Comparison of ENCODE assay signal across 27 cellular contexts in the genomic region with DNA sequence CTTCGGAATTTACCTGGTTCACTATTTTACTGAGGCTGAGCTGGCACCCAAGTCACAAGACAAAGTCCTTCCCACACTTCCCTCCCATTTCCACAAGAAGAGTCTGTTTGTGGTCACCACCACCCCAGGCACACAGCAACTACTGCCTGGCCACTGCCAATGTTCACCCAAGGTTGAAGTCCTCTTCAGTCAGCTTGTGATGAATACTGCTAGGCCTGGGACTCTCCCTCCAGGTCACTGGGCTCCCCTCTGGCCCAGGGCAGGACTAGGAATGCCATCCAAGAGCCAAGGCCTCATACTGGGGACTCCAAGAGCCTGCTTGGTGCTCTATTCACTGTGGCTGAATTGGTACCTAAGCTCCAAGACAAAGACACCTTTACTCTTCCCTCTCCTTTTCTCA.
"Had no signal": no experiment of that assay in that cellular context is flagged by ENCODE, and none has a peak within 500 bp of the region (broad histone marks: within the 10 kb centered on the region; RNA-seq: fewer than 3 reads in every experiment).

No MANE protein-coding gene starts in this region.

- H3K4me1 ChIP-seq: colonic mucosa, psoas muscle, sigmoid colon, vagina had no signal

- FAIRE-seq: endometrium, frontal cortex had no signal

- H3K4me3 Mint-ChIP-seq: immature natural killer cell; nephron progenitor cell; stimulated activated naive B cell treated with anti-CD40 and anti-IgM and Interleukin-4, amounts not matched to agents 10 μg/mL and 1 μg/mL and 100 μg/mL, for 72 hours had no signal

- H3K27ac Mint-ChIP-seq: immature natural killer cell; nephron progenitor cell; stimulated activated naive B cell treated with anti-CD40 and anti-IgM and Interleukin-4, amounts not matched to agents 10 μg/mL and 1 μg/mL and 100 μg/mL, for 72 hours had no signal

- H3K27ac ChIP-seq: colonic mucosa, lower lobe of right lung, ovary, psoas muscle, sigmoid colon, spleen, stomach, thyroid gland, vagina had no signal

- H3K27me3 ChIP-seq: colonic mucosa, ovary, sigmoid colon, spleen, stomach, thyroid gland, vagina had no signal

- H3K27me3 Mint-ChIP-seq: naive thymus-derived CD8-positive, alpha-beta T cell; stimulated activated naive B cell treated with anti-CD40 and anti-IgM and Interleukin-4, amounts not matched to agents 10 μg/mL and 1 μg/mL and 100 μg/mL, for 72 hours had no signal

- DNase-seq: colonic mucosa; dermis blood vessel endothelial cell; effector memory CD4-positive, alpha-beta T cell; hypothalamus; immature natural killer cell; islet precursor cell; kidney glomerular epithelial cell; left colon; left ventricle myocardium superior; lower lobe of right lung; naive thymus-derived CD8-positive, alpha-beta T cell; nephron progenitor cell; occipital lobe; ovary; posterior cingulate gyrus; psoas muscle; right cardiac atrium; sigmoid colon; spleen; stimulated activated CD4-positive, alpha-beta T cell treated with anti-CD3 and anti-CD28 coated beads, Interleukin-4, amount 100 ng/mL, for 4 hours; stimulated activated naive B cell treated with anti-CD40 and anti-IgM and Interleukin-4, amounts not matched to agents 10 μg/mL and 1 μg/mL and 100 μg/mL, for 72 hours; stomach; thyroid gland; trophoblast cell had no signal

- ATAC-seq: left colon; left ventricle myocardium superior; lower lobe of right lung; naive thymus-derived CD8-positive, alpha-beta T cell; psoas muscle; right cardiac atrium; stimulated activated naive B cell treated with anti-CD40 and anti-IgM and Interleukin-4, amounts not matched to agents 10 μg/mL and 1 μg/mL and 100 μg/mL, for 72 hours had no signal

- H3K4me3 ChIP-seq: colonic mucosa, lower lobe of right lung, ovary, psoas muscle, sigmoid colon, spleen, stomach, thyroid gland, vagina had no signal

- H3K9me3 ChIP-seq: colonic mucosa, lower lobe of right lung, ovary, psoas muscle, sigmoid colon, stomach, thyroid gland, vagina had no signal

- H3K36me3 ChIP-seq: colonic mucosa, lower lobe of right lung, ovary, sigmoid colon, thyroid gland had no signal
